ENCODE assay signal across 11 cellular contexts in genomic region chr6:37242042-37242428, GRCh38. TPM values are rescaled to one million over a fixed set of nuclear protein-coding genes. Genes with fewer than 3 reads are reported as not detected.
A peak's percentile ranks its signal among the peaks of the same experiment; 100 is the strongest.
DNase-seq lines count a peak whose midpoint lies in the region; ATAC-seq and TF ChIP-seq lines count a peak whose summit lies in the region.
"Had no signal": no experiment of that assay in that cellular context is flagged by ENCODE, and none has a peak within 500 bp of the region (broad histone marks: within the 10 kb centered on the region; RNA-seq: fewer than 3 reads in every experiment).

No MANE protein-coding gene starts in this region.

- DNase-seq in Calu3 (no peak), SJSA1 (ENCODE audit: low read depth in 1 of 2, low spot score in 2 of 2) (no peak), foreskin keratinocyte (no peak), superior temporal gyrus (ENCODE audit: extremely low spot score) (no peak), NCI-H1417 treated with DMSO at 0.1 percent for 48 hours (lab: John Stamatoyannopoulos, UW) (no peak), GM23338 (ENCODE audit: low spot score) (no peak), activated gamma-delta T cell (lab: John Stamatoyannopoulos, UW) (no peak)
- DNase-seq: SIG-M5; stimulated activated naive CD4-positive, alpha-beta T cell treated with Interleukin-2 at 50 U/mL for 16 hours had no signal

- CTCF ChIA-PET in Calu3 (lab: Charles Lee): interaction anchor here (0.6 to 1.5 kb wide), 8 partner anchors 16 to 112 kb away, joined by 3 to 9 read pairs (median 4); partner anchors contain the start of genes PIM1, TBC1D22B and TMEM217

- ATAC-seq in foreskin keratinocyte: no peak
- no peak for ATAC-seq in GM23338

- H3K9me2 ChIP-seq in GM23338 (ENCODE audit: insufficient read depth): peaks cover 4% of the 10 kb centered on the region; the same call in 1 of the 2 replicates

- H3K27ac ChIP-seq in SJSA1 (peak overlapping the region; percentile 98), foreskin keratinocyte (peak overlapping the region; percentile 89), GM23338 (ENCODE audit: low read depth) (no peak overlapping the region)

- H3K27ac Mint-ChIP-seq in Calu3 (ENCODE audit: unreplicated experiment): peak overlapping the region; percentile 100
- H3K27ac Mint-ChIP-seq in GM23338: no peak overlapping the region

- H2AFZ ChIP-seq in GM23338: no peak overlapping the region

- H3K9me3 Mint-ChIP-seq in Calu3 (ENCODE audit: low read depth, unreplicated experiment) (peaks cover 2% of the 10 kb centered on the region), GM23338 (no peaks in the 10 kb centered on the region)

- peak overlapping the region; percentile 82 for H3K9ac ChIP-seq in skeletal muscle satellite cell (ENCODE audit: low read depth, low read length)

- peak overlapping the region; percentile 47 for H3K4me3 Mint-ChIP-seq in Calu3 (ENCODE audit: low read depth, unreplicated experiment)
- H3K4me3 Mint-ChIP-seq in GM23338: no peak overlapping the region
- H3K4me3 Mint-ChIP-seq: CD14-positive monocyte had no signal

- TF ChIP-seq CTCF in Calu3 (IDR thresholded peaks at IDR 0.05; ENCODE audit: unreplicated experiment): no peak
- TF ChIP-seq CTCF in foreskin keratinocyte (conservative IDR thresholded peaks at IDR 0.05): no peak
- TF ChIP-seq CTCF in GM23338 (conservative IDR thresholded peaks at IDR 0.05; ENCODE audit: low read depth in 2 of 2): no peak

- peaks cover 4% of the 10 kb centered on the region; the same call in 1 of the 2 replicates for H3F3A ChIP-seq in GM23338 (replicated peaks; ENCODE audit: low read depth)

- H3K36me3 Mint-ChIP-seq in Calu3 (ENCODE audit: insufficient read depth, unreplicated experiment): peaks cover 38% of the 10 kb centered on the region
- H3K36me3 Mint-ChIP-seq in GM23338 (ENCODE audit: low read depth): no peaks in the 10 kb centered on the region

- H3K27me3 Mint-ChIP-seq in Calu3 (ENCODE audit: unreplicated experiment) (no peaks in the 10 kb centered on the region), GM23338 (ENCODE audit: insufficient read depth, low read depth, poor library complexity) (peaks cover 4% of the 10 kb centered on the region)

- H3K79me2 ChIP-seq in GM23338 (replicated peaks; ENCODE audit: insufficient read depth): no peaks in the 10 kb centered on the region

- H3K9me3 ChIP-seq in SJSA1 (replicated peaks) (no peaks in the 10 kb centered on the region), skeletal muscle satellite cell (replicated peaks; ENCODE audit: low read length) (no peaks in the 10 kb centered on the region)

- intact Hi-C loops in Calu3 (cut with micrococcal nuclease; ENCODE audit: unreplicated experiment): no loop called here

- peaks cover 78% of the 10 kb centered on the region for H3K4me1 Mint-ChIP-seq in Calu3 (ENCODE audit: low read depth, unreplicated experiment)
- H3K4me1 Mint-ChIP-seq in GM23338: no peaks in the 10 kb centered on the region; the same call in 2 of the 3 replicates

- no peaks in the 10 kb centered on the region for H4K20me1 ChIP-seq in GM23338 (replicated peaks; ENCODE audit: insufficient read depth)

- H3K4me3 ChIP-seq in SJSA1 (no peak overlapping the region), skeletal muscle satellite cell (ENCODE audit: low read length) (peak overlapping the region; percentile 28), GM23338 (no peak overlapping the region)

- H3K4me1 ChIP-seq in SJSA1 (replicated peaks) (peaks cover 60% of the 10 kb centered on the region), foreskin keratinocyte (peaks cover 55% of the 10 kb centered on the region), skeletal muscle satellite cell (ENCODE audit: control insufficient read depth, insufficient read depth, low read length) (peaks cover 61% of the 10 kb centered on the region), GM23338 (ENCODE audit: insufficient read depth) (no peaks in the 10 kb centered on the region)

- peak overlapping the region; percentile 71 for H3K4me2 ChIP-seq in skeletal muscle satellite cell (ENCODE audit: low read length)
- H3K4me2 ChIP-seq in GM23338: no peak overlapping the region

- no peaks in the 10 kb centered on the region for H3K27me3 ChIP-seq in SJSA1 (replicated peaks)
- H3K27me3 ChIP-seq in foreskin keratinocyte: no peaks in the 10 kb centered on the region
- H3K27me3 ChIP-seq in skeletal muscle satellite cell (ENCODE audit: control insufficient read depth, insufficient read depth, low read length): no peaks in the 10 kb centered on the region
- no peaks in the 10 kb centered on the region for H3K27me3 ChIP-seq in GM23338 (ENCODE audit: insufficient read depth)

- H3K36me3 ChIP-seq in SJSA1 (no peaks in the 10 kb centered on the region), skeletal muscle satellite cell (ENCODE audit: insufficient read depth, low read length) (no peaks in the 10 kb centered on the region), GM23338 (ENCODE audit: insufficient read depth) (no peaks in the 10 kb centered on the region)

- TSS peak; percentile 49 for BruUV-seq in Calu3 (replicated peaks; lab: Mats Ljungman, UMichigan)

TF ChIP-seq in GM23338, 12 proteins besides CTCF, POLR2A, EP300 and RAD21:
- TF ChIP-seq ZNF331 (CRISPR knock-in tag; IDR thresholded peaks at IDR 0.05; ENCODE audit: low read depth) (no peak), EZH2phosphoT487 (IDR thresholded peaks at IDR 0.05; ENCODE audit: unreplicated experiment) (no peak), EZH2 (IDR thresholded peaks at IDR 0.05; ENCODE audit: low read depth, unreplicated experiment) (no peak)

RNA-seq across cellular contexts. Expression of gene TBC1D22B, which starts 15.5 kb away (rescaled TPM):
- total RNA-seq in Calu3 (2022): 14.6 and 14.8 TPM in 2 replicates
- 4.4 and 6.6 TPM in 2 replicates for total RNA-seq in SJSA1 (2014; rRNA removed; shearing (Covaris generic))
- 11.0 and 11.1 TPM in 2 replicates for total RNA-seq in foreskin keratinocyte
- 6.3 and 7.3 TPM in 2 replicates for polyA plus RNA-seq in foreskin keratinocyte
- total RNA-seq in skeletal muscle satellite cell (2012; rRNA removed): 4.3 and 5.0 TPM in 2 replicates
- total RNA-seq in GM23338 (2014; rRNA removed; shearing (Covaris generic)): 15.7 and 19.9 TPM in 2 replicates
- polyA plus RNA-seq in GM23338 (2016; fragmentation: Nextera tagmentation; extraction: Ambion mirVana): 6.6 and 9.1 TPM in 2 replicates

RNA-seq across cellular contexts. Expression of gene TMEM217, which starts 15.9 kb away (rescaled TPM):
- total RNA-seq in Calu3 (2022) (0.99 and 1.5 TPM in 2 replicates), foreskin keratinocyte (0.63 and 0.78 TPM in 2 replicates)
- 0.31 and 0.74 TPM in 2 replicates for total RNA-seq in SJSA1 (2014; rRNA removed; shearing (Covaris generic))
- polyA plus RNA-seq in foreskin keratinocyte (0.44 and 0.60 TPM in 2 replicates), GM23338 (2016; fragmentation: Nextera tagmentation; extraction: Ambion mirVana) (0.77 and 1.3 TPM in 2 replicates)
- 2.2 and 2.5 TPM in 2 replicates for total RNA-seq in skeletal muscle satellite cell (2012; rRNA removed)
- total RNA-seq in GM23338 (2014; rRNA removed; shearing (Covaris generic)): 1.0 TPM in 1 of 2 replicates, not detected in the other
